ENCODE assay signal across 16 cellular contexts in the genomic region with DNA sequence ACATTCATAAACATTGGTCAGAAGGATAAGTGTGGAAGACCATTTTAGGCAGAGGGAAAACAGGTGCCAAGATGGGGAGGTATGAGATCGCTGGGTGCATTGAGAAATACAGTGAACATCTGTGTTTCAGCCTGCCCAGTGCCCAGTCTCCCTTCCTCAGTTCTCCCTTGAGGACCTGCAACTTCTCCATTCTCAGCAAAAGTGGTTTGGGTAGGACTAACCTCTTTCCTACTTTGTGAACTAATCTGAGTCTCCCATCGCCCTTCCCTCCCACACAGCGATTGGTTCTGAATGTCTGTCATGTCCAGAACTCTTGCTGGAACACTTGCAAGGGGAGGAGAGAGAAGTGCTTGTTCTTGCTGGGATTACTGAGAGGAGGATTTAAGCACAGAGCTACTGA. TPM values are rescaled to one million over a fixed set of nuclear protein-coding genes. Genes with fewer than 3 reads are reported as not detected.
A peak's percentile ranks its signal among the peaks of the same experiment; 100 is the strongest.
DNase-seq lines count a peak whose midpoint lies in the region; ATAC-seq and TF ChIP-seq lines count a peak whose summit lies in the region.
"Had no signal": no experiment of that assay in that cellular context is flagged by ENCODE, and none has a peak within 500 bp of the region (broad histone marks: within the 10 kb centered on the region; RNA-seq: fewer than 3 reads in every experiment).

No MANE protein-coding gene starts in this region.

- H3K9ac ChIP-seq in HCT116 (ENCODE audit: low read length) = no peak overlapping the region
- peak overlapping the region; percentile 79 for H3K9ac ChIP-seq in adipocyte (ENCODE audit: low read length)

- intact Hi-C loops in HCT116 (cut with micrococcal nuclease) = no loop called here

- no peak for TF ChIP-seq CTCF in HCT116 (IDR thresholded peaks at IDR 0.05 in 2 of 3, conservative IDR thresholded peaks at IDR 0.05 in 1 of 3; ENCODE audit: borderline replicate concordance in 1 of 3, insufficient read depth in 1 of 3, low read depth in 2 of 3, low read length in 2 of 3)
- no peak for TF ChIP-seq CTCF in NB4 (IDR thresholded peaks at IDR 0.05; ENCODE audit: low read depth, low read length)
- TF ChIP-seq CTCF in neutrophil (IDR thresholded peaks at IDR 0.05) = no peak

- no peak for ATAC-seq in HCT116
- no peak for ATAC-seq in GM19455 (IDR thresholded peaks at IDR 0.05; ENCODE audit: unreplicated experiment)
- ATAC-seq: CD8-positive, alpha-beta T cell; GM12878 had no signal

- no peaks in the 10 kb centered on the region for H3K36me3 ChIP-seq in HCT116 (ENCODE audit: control insufficient read depth in 1 of 2, insufficient read depth in 2 of 2, low read length in 2 of 2)
- H3K36me3 ChIP-seq in adipocyte (ENCODE audit: control insufficient read depth, insufficient read depth, low read length, severe bottlenecking) = no peaks in the 10 kb centered on the region
- H3K36me3 ChIP-seq in neutrophil = no peaks in the 10 kb centered on the region
- H3K36me3 ChIP-seq: esophagus muscularis mucosa had no signal

- H4K20me1 ChIP-seq in HCT116 (ENCODE audit: insufficient read depth) = no peaks in the 10 kb centered on the region

- no peak overlapping the region for H3K4me3 ChIP-seq in HCT116 (replicated peaks in 1 of 2; ENCODE audit: low read depth in 1 of 2, low read length in 2 of 2)
- no peak overlapping the region for H3K4me3 ChIP-seq in NB4 (ENCODE audit: low read depth, low read length)
- no peak overlapping the region for H3K4me3 ChIP-seq in adipocyte (ENCODE audit: low read length)
- H3K4me3 ChIP-seq in neutrophil (ENCODE audit: low read depth in 1 of 2, low read length in 1 of 2) = no peak overlapping the region
- H3K4me3 ChIP-seq: esophagus muscularis mucosa, GM12878 had no signal

- H3K27me3 ChIP-seq in HCT116 (ENCODE audit: insufficient read depth, low read length) (no peaks in the 10 kb centered on the region), adipocyte (replicated peaks; ENCODE audit: control insufficient read depth, insufficient read depth, low read length) (no peaks in the 10 kb centered on the region), neutrophil (no peaks in the 10 kb centered on the region)
- H3K27me3 ChIP-seq: esophagus muscularis mucosa had no signal

- BruUV-seq in HCT116 (replicated peaks; lab: Mats Ljungman, UMichigan) = no TSS peak

- H3K9me2 ChIP-seq in HCT116 (ENCODE audit: insufficient read depth) = no peaks in the 10 kb centered on the region

- TF ChIP-seq RAD21 in HCT116 (IDR thresholded peaks at IDR 0.05; ENCODE audit: low read depth) = no peak

- H3K4me1 ChIP-seq in HCT116 (ENCODE audit: control insufficient read depth in 1 of 2, insufficient read depth in 2 of 2, low read length in 2 of 2) (peaks cover 0 to 9% of the 10 kb centered on the region in 2 experiments; a peak in 2 of 4 replicates), adipocyte (ENCODE audit: control insufficient read depth, insufficient read depth, low read length) (peaks cover 28% of the 10 kb centered on the region), neutrophil (ENCODE audit: control insufficient read depth in 1 of 2, insufficient read depth in 1 of 2, low read depth in 1 of 2, low read length in 1 of 2) (peaks cover 17 to 24% of the 10 kb centered on the region in 2 experiments)

- H3K9me3 ChIP-seq in HCT116 (ENCODE audit: control insufficient read depth in 1 of 2, insufficient read depth in 1 of 2, low read depth in 1 of 2, low read length in 2 of 2) (no peaks in the 10 kb centered on the region), adipocyte (ENCODE audit: control insufficient read depth, low read length) (no peaks in the 10 kb centered on the region), neutrophil (no peaks in the 10 kb centered on the region)
- H3K9me3 ChIP-seq: esophagus muscularis mucosa had no signal

- RAD21 ChIA-PET in HCT116 (lab: Charles Lee; ENCODE audit: low non-redundant PET in 1 of 2, low total read pairs in 2 of 2, uncharacterized antibody in 2 of 2, unreplicated experiment in 2 of 2) = no interaction called here

- no peak for DNase-seq in HCT116 (ENCODE audit: low read depth, low spot score)
- peak; percentile 97 for DNase-seq in NB4 (ENCODE audit: low read depth)
- no peak for DNase-seq in adipocyte (ENCODE audit: low read depth)
- DNase-seq in COLO668 (lab: John Stamatoyannopoulos, UW; ENCODE audit: unreplicated experiment) = no peak
- DNase-seq in A172 (ENCODE audit: low spot score) = no peak
- DNase-seq: activated CD8-positive, alpha-beta memory T cell treated with anti-CD3 and anti-CD28 coated beads for 24 hours; activated gamma-delta T cell; CD8-positive, alpha-beta T cell; dermis blood vessel endothelial cell; NCI-H774; Right ventricle myocardium superior; stimulated activated CD4-positive, alpha-beta T cell treated with anti-CD3 and anti-CD28 coated beads, Interleukin-15, amount 100 ng/mL, for 24 hours had no signal

- H3K27ac ChIP-seq in HCT116 (ENCODE audit: low read depth, low read length) (no peak overlapping the region), neutrophil (peak overlapping the region; percentile 48)
- H3K27ac ChIP-seq: esophagus muscularis mucosa had no signal

- TF ChIP-seq POLR2A in HCT116 (IDR thresholded peaks at IDR 0.05; ENCODE audit: borderline replicate concordance, extremely low read depth, insufficient read depth, insufficient read length) (no peak), NB4 (IDR thresholded peaks at IDR 0.05; ENCODE audit: extremely low read depth, insufficient read length) (peak; percentile 15)

- no peak overlapping the region for H3K4me2 ChIP-seq in HCT116 (ENCODE audit: low read length)

- POLR2A ChIA-PET in HCT116 (lab: Charles Lee) = interaction anchor here (6.8 kb wide), 1 partner anchor 9 kb away, joined by 128 read pairs; a partner anchor contains a TSS

- H3K79me2 ChIP-seq in HCT116 (ENCODE audit: insufficient read depth, low read length) = peaks cover 8% of the 10 kb centered on the region

- H2AFZ ChIP-seq in HCT116 (ENCODE audit: low read depth, low read length, poor library complexity, severe bottlenecking) = peak overlapping the region; percentile 19

- CTCF ChIA-PET in HCT116 (lab: Charles Lee) = interaction anchor here (1.0 to 1.7 kb wide), 2 partner anchors 10 to 329 kb away, joined by 3 to 5 read pairs; no protein-coding TSS in a partner anchor

TF ChIP-seq in HCT116, 20 proteins besides CTCF, POLR2A, EP300 and RAD21:
- no peak for TF ChIP-seq ELF1 (IDR thresholded peaks at IDR 0.05; ENCODE audit: borderline replicate concordance, low read depth)
- no peak for TF ChIP-seq CEBPB (IDR thresholded peaks at IDR 0.05; ENCODE audit: low read depth)
- no peak for TF ChIP-seq YY1 (IDR thresholded peaks at IDR 0.05; ENCODE audit: extremely low read depth, insufficient replicate concordance, low read depth, low read length)
- no peak for TF ChIP-seq EGR1 (IDR thresholded peaks at IDR 0.05; ENCODE audit: low read depth)
- TF ChIP-seq, protein P1, sequence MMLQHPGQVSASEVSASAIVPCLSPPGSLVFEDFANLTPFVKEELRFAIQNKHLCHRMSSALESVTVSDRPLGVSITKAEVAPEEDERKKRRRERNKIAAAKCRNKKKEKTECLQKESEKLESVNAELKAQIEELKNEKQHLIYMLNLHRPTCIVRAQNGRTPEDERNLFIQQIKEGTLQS (IDR thresholded peaks at IDR 0.05) = no peak
- TF ChIP-seq, protein P2, sequence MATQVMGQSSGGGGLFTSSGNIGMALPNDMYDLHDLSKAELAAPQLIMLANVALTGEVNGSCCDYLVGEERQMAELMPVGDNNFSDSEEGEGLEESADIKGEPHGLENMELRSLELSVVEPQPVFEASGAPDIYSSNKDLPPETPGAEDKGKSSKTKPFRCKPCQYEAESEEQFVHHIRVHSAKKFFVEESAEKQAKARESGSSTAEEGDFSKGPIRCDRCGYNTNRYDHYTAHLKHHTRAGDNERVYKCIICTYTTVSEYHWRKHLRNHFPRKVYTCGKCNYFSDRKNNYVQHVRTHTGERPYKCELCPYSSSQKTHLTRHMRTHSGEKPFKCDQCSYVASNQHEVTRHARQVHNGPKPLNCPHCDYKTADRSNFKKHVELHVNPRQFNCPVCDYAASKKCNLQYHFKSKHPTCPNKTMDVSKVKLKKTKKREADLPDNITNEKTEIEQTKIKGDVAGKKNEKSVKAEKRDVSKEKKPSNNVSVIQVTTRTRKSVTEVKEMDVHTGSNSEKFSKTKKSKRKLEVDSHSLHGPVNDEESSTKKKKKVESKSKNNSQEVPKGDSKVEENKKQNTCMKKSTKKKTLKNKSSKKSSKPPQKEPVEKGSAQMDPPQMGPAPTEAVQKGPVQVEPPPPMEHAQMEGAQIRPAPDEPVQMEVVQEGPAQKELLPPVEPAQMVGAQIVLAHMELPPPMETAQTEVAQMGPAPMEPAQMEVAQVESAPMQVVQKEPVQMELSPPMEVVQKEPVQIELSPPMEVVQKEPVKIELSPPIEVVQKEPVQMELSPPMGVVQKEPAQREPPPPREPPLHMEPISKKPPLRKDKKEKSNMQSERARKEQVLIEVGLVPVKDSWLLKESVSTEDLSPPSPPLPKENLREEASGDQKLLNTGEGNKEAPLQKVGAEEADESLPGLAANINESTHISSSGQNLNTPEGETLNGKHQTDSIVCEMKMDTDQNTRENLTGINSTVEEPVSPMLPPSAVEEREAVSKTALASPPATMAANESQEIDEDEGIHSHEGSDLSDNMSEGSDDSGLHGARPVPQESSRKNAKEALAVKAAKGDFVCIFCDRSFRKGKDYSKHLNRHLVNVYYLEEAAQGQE (IDR thresholded peaks at IDR 0.05; ENCODE audit: low read depth) = no peak
- no peak for TF ChIP-seq SIN3A (IDR thresholded peaks at IDR 0.05; ENCODE audit: low read depth)
- TF ChIP-seq EZH2phosphoT487 (IDR thresholded peaks at IDR 0.05; ENCODE audit: borderline replicate concordance) = no peak
- no peak for TF ChIP-seq TCF7L2 (IDR thresholded peaks at IDR 0.05; ENCODE audit: borderline replicate concordance, extremely low read depth, insufficient read depth, insufficient read length)
- no peak for TF ChIP-seq SRF (IDR thresholded peaks at IDR 0.05; ENCODE audit: low read depth)
TF ChIP-seq in HCT116: peak in this region for 0.

RNA-seq across cellular contexts. Expression of a gene that starts 10.9 kb away (rescaled TPM):
- total RNA-seq in HCT116 (2021; ENCODE audit: unreplicated experiment) = 96.7 TPM
- polyA plus RNA-seq in HCT116 (2012) = 88.6 and 111 TPM in 2 replicates
- total RNA-seq in A172 (2014; rRNA removed; shearing (Covaris generic)) = 69.1 and 75.0 TPM in 2 replicates
